In the genomic region with DNA sequence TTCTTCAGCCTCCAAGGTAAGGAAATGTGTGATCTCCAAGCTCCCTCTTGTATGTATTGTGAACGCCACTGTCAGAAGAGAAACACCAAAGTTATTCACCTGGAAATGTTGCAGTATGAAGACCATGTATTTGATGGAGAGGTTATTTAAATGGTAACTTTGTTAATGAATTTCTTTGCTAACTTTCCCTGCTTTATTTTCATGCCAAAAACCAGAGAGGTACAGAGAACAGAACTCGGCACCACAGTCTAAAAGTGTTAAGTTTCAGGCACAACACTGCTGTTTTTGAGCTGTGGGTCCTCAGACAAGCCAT, we compare ENCODE assay signal across 12 cellular contexts.
DNase-seq lines count a peak whose midpoint lies in the region; ATAC-seq and TF ChIP-seq lines count a peak whose summit lies in the region.
"Had no signal": no experiment of that assay in that cellular context is flagged by ENCODE, and none has a peak within 500 bp of the region (broad histone marks: within the 10 kb centered on the region; RNA-seq: fewer than 3 reads in every experiment).

No MANE protein-coding gene starts in this region.

- H3K4me3 ChIP-seq in KMS-11 (IDR thresholded peaks at IDR 0.05; ENCODE audit: insufficient read depth, low read depth, low read length) (peak overlapping the region; percentile 55), body of pancreas (no peak overlapping the region), mucosa of descending colon (no peak overlapping the region)

- H4K20me1 ChIP-seq in KMS-11 (ENCODE audit: insufficient read depth) = no peaks in the 10 kb centered on the region

- WGBS in body of pancreas, 2 donors = 6 to 23% methylated on average over 2 of the region's 2 CpGs

- no peaks in the 10 kb centered on the region for H3K27me3 ChIP-seq in KMS-11 (ENCODE audit: insufficient read depth, low read depth)
- no peaks in the 10 kb centered on the region for H3K27me3 ChIP-seq in body of pancreas
- H3K27me3 ChIP-seq: tibial artery had no signal

- H2AFZ ChIP-seq in KMS-11 (ENCODE audit: low read depth) = peak overlapping the region; percentile 47; the same call in 1 of the 2 replicates

- peaks cover 45 to 46% of the 10 kb centered on the region in 2 donors for H3K4me1 Mint-ChIP-seq in natural killer cell
- H3K4me1 Mint-ChIP-seq: neural crest cell had no signal

- no peaks in the 10 kb centered on the region for H3K36me3 Mint-ChIP-seq in natural killer cell

- peak; percentile 46 for TF ChIP-seq CTCF in 22Rv1 (IDR thresholded peaks at IDR 0.05)
- peak; percentile 68 for TF ChIP-seq CTCF in KMS-11 (conservative IDR thresholded peaks at IDR 0.05; ENCODE audit: low read depth, low read length)
- peak in 1 of 7 experiments; percentile 21 for TF ChIP-seq CTCF in body of pancreas (IDR thresholded peaks at IDR 0.05)
- TF ChIP-seq CTCF in natural killer cell (IDR thresholded peaks at IDR 0.05) = peak; percentile 49
- no peak for TF ChIP-seq CTCF in mucosa of descending colon (IDR thresholded peaks at IDR 0.05)

- H3K79me2 ChIP-seq in KMS-11 (ENCODE audit: insufficient read depth, low read depth) = no peaks in the 10 kb centered on the region

- no peak overlapping the region for H3K9ac ChIP-seq in KMS-11

- DNase-seq in body of pancreas (no peak), natural killer cell (no peak), NCI-H510A (lab: John Stamatoyannopoulos, UW) (no peak), DMS 273 (lab: John Stamatoyannopoulos, UW; ENCODE audit: unreplicated experiment) (no peak), mucosa of descending colon (no peak)
- no peak for DNase-seq in effector CD8-positive, alpha-beta T cell (lab: John Stamatoyannopoulos, UW)
- DNase-seq: NCI-H1105 treated with DMSO at 0.1 percent for 48 hours, T1000, tibial artery had no signal

- H3K27ac ChIP-seq in 22Rv1 (no peak overlapping the region), KMS-11 (no peak overlapping the region), body of pancreas (peak overlapping the region in 3 of 4 donors; percentile 88 to 92 (median 89))

- H3K4me2 ChIP-seq in KMS-11 = peak overlapping the region; percentile 40; the same call in 1 of the 2 replicates

- no peak for TF ChIP-seq POLR2A in body of pancreas (IDR thresholded peaks at IDR 0.05)

- intact Hi-C loops in body of pancreas (cut with DNase I) = loop anchor here (10.0 kb wide), 1 partner anchor 112 kb away; no protein-coding TSS in a partner anchor
- intact Hi-C loops in natural killer cell (cut with micrococcal nuclease) = loop anchor here (1.0 to 5.0 kb wide), 4 partner anchors 41 to 106 kb away; partner anchors contain the start of gene TNFSF10
- intact Hi-C loops in mucosa of descending colon (cut with DNase I, micrococcal nuclease) = loop anchor here in 1 of 2 donors (10.0 kb wide), 1 partner anchor 112 kb away; no protein-coding TSS in a partner anchor

- peak overlapping the region; percentile 88 for H3K4me3 Mint-ChIP-seq in natural killer cell
- H3K4me3 Mint-ChIP-seq: neural crest cell had no signal

- H3K4me1 ChIP-seq in KMS-11 (ENCODE audit: low read depth, poor library complexity, severe bottlenecking) = peaks cover 40% of the 10 kb centered on the region
- H3K4me1 ChIP-seq in body of pancreas = peaks cover 22% of the 10 kb centered on the region
- H3K4me1 ChIP-seq in mucosa of descending colon (ENCODE audit: low read depth) = peaks cover 23% of the 10 kb centered on the region

- H3K27me3 Mint-ChIP-seq in natural killer cell (ENCODE audit: low read depth in 2 of 2) = no peaks in the 10 kb centered on the region

- H3K9me3 Mint-ChIP-seq in natural killer cell = no peaks in the 10 kb centered on the region

- ATAC-seq in body of pancreas (no peak), natural killer cell (no peak), mucosa of descending colon (no peak)

- H3K36me3 ChIP-seq in KMS-11 (ENCODE audit: insufficient read depth) (no peaks in the 10 kb centered on the region), body of pancreas (replicated peaks in 1 of 2; ENCODE audit: insufficient read depth in 1 of 2, low read depth in 2 of 2) (no peaks in the 10 kb centered on the region), mucosa of descending colon (ENCODE audit: low read depth) (no peaks in the 10 kb centered on the region)
- H3K36me3 ChIP-seq: tibial artery had no signal

- H3K27ac Mint-ChIP-seq in natural killer cell = peak overlapping the region; percentile 79 to 88

- H3K9me3 ChIP-seq in body of pancreas = no peaks in the 10 kb centered on the region
- no peaks in the 10 kb centered on the region for H3K9me3 ChIP-seq in mucosa of descending colon
- H3K9me3 ChIP-seq: tibial artery had no signal

Comparison
In these comparisons a context has a peak if more than half of its experiments do, and no peak if none do; other contexts are left out.
1. H3K27ac ChIP-seq: peak in body of pancreas (3 of 4); none in 22Rv1 (single experiment) and KMS-11 (single experiment).